Comparison of ENCODE assay signal across 8 cellular contexts in genomic region chr16:12573730-12574383, GRCh38.
DNase-seq lines count a peak whose midpoint lies in the region; ATAC-seq and TF ChIP-seq lines count a peak whose summit lies in the region.

No MANE protein-coding gene starts in this region.

- no peaks in the 10 kb centered on the region for H3K9me3 Mint-ChIP-seq in activated T-cell treated with anti-CD3 and anti-CD28 coated beads, Interleukin-2, amount 50 U/mL, for 4 hours

- H3K27ac ChIP-seq in AG04450 (ENCODE audit: low read depth, low read length) (no peak overlapping the region), Panc1 (ENCODE audit: low read length) (no peak overlapping the region), prostate gland (no peak overlapping the region)

- no peak for DNase-seq in AG04450 (ENCODE audit: low read depth, low spot score)
- peak; percentile 18 for DNase-seq in Panc1 (ENCODE audit: low read depth, low spot score)
- DNase-seq in activated T-cell treated with anti-CD3 and anti-CD28 coated beads, Interleukin-2, amount 50 U/mL, for 4 hours, result peak; percentile 54
- peak; percentile 18 for DNase-seq in glomerular endothelial cell (ENCODE audit: extremely low read depth, low read depth, low spot score)
- DNase-seq in prostate gland (ENCODE audit: low spot score), result peak; percentile 31
- DNase-seq in NCI-H2196 (lab: John Stamatoyannopoulos, UW; ENCODE audit: unreplicated experiment), result no peak

- POLR2A ChIA-PET in AG04450 (lab: Yijun Ruan, JAX) (no interaction called here), Panc1 (lab: Charles Lee) (no interaction called here)

- H3K4me3 ChIP-seq in AG04450 (ENCODE audit: low read depth, low read length) (no peak overlapping the region), Panc1 (ENCODE audit: low read depth in 2 of 2, low read length in 2 of 2) (no peak overlapping the region), prostate gland (no peak overlapping the region)

- H3K36me3 Mint-ChIP-seq in activated T-cell treated with anti-CD3 and anti-CD28 coated beads, Interleukin-2, amount 50 U/mL, for 4 hours (ENCODE audit: insufficient read depth), result no peaks in the 10 kb centered on the region

- CTCF ChIA-PET in AG04450 (lab: Charles Lee), result interaction anchor here (0.6 kb wide), 1 partner anchor 43 kb away, joined by 5 read pairs; no protein-coding TSS in a partner anchor
- CTCF ChIA-PET in Panc1 (lab: Charles Lee), result no interaction called here

- TF ChIP-seq POLR2A in prostate gland (IDR thresholded peaks at IDR 0.05), result no peak

- peak; percentile 30 for TF ChIP-seq CTCF in AG04450 (IDR thresholded peaks at IDR 0.05; ENCODE audit: low read depth, low read length)
- TF ChIP-seq CTCF in Panc1 (IDR thresholded peaks at IDR 0.05), result peak; percentile 89
- peak in 3 of 4 experiments; percentile 30 to 58 (median 35) for TF ChIP-seq CTCF in prostate gland (IDR thresholded peaks at IDR 0.05)

- H3K4me1 Mint-ChIP-seq in activated T-cell treated with anti-CD3 and anti-CD28 coated beads, Interleukin-2, amount 50 U/mL, for 4 hours (ENCODE audit: low read depth), result peaks cover 5% of the 10 kb centered on the region

- intact Hi-C loops in Panc1 (cut with micrococcal nuclease; ENCODE audit: unreplicated experiment), result loop anchor here (5.0 kb wide), 1 partner anchor 243 kb away; no protein-coding TSS in a partner anchor
- intact Hi-C loops in prostate gland (cut with DNase I), result no loop called here

- H3K4me1 ChIP-seq in Panc1 (ENCODE audit: control insufficient read depth, insufficient read depth, low read length) (no peaks in the 10 kb centered on the region), prostate gland (replicated peaks) (no peaks in the 10 kb centered on the region)

- H3K4me3 Mint-ChIP-seq in activated T-cell treated with anti-CD3 and anti-CD28 coated beads, Interleukin-2, amount 50 U/mL, for 4 hours, result no peak overlapping the region

- no peaks in the 10 kb centered on the region for H3K36me3 ChIP-seq in Panc1 (ENCODE audit: control insufficient read depth, insufficient read depth, low read length)
- H3K36me3 ChIP-seq in prostate gland, result no peaks in the 10 kb centered on the region

- peaks cover 4% of the 10 kb centered on the region for H3K9me3 ChIP-seq in AG04450 (ENCODE audit: control insufficient read depth, insufficient read depth, low read length)
- H3K9me3 ChIP-seq in Panc1 (ENCODE audit: control insufficient read depth, insufficient read depth, low read depth, low read length), result no peaks in the 10 kb centered on the region
- no peaks in the 10 kb centered on the region for H3K9me3 ChIP-seq in prostate gland

- BruUV-seq in Panc1 (replicated peaks; lab: Mats Ljungman, UMichigan), result no TSS peak

- in situ Hi-C loops in Panc1 (cut with HindIII; ENCODE audit: low pct_unique_long_range_greater_than_20kb, low sequenced_read_pairs), result no loop called here

- H3K27me3 ChIP-seq in AG04450 (ENCODE audit: control insufficient read depth, insufficient read depth, low read length) (no peaks in the 10 kb centered on the region), Panc1 (ENCODE audit: control insufficient read depth, insufficient read depth, low read length) (no peaks in the 10 kb centered on the region), prostate gland (replicated peaks; ENCODE audit: insufficient read depth) (no peaks in the 10 kb centered on the region)

- ATAC-seq in GM19351 (IDR thresholded peaks at IDR 0.05; ENCODE audit: unreplicated experiment) (peak; percentile 43), Panc1 (peak; percentile 67; the same call in 1 of the 2 replicates), HG02623 (IDR thresholded peaks at IDR 0.05; ENCODE audit: unreplicated experiment) (no peak)
- ATAC-seq in activated T-cell treated with anti-CD3 and anti-CD28 coated beads, Interleukin-2, amount 50 U/mL, for 4 hours, result peak; percentile 49 to 70

- 40% methylated on average over 12 of the region's 12 CpGs for WGBS in prostate gland

- peaks cover 2% of the 10 kb centered on the region for H3K27me3 Mint-ChIP-seq in activated T-cell treated with anti-CD3 and anti-CD28 coated beads, Interleukin-2, amount 50 U/mL, for 4 hours (ENCODE audit: low read depth)

Comparison
In these comparisons a context has a peak if more than half of its experiments do, and no peak if none do; other contexts are left out.
1. DNase-seq: peak in Panc1 (single experiment), activated T-cell treated with anti-CD3 and anti-CD28 coated beads, Interleukin-2, amount 50 U/mL, for 4 hours (single experiment), glomerular endothelial cell (single experiment) and prostate gland (single experiment); none in AG04450 (single experiment) and NCI-H2196 (single experiment).
2. CTCF ChIP-seq: peak in every context shown above with its lines; median percentile 89 in Panc1; 35 in prostate gland; 30 in AG04450.